Comparison of ENCODE assay signal across 33 cellular contexts in genomic region chr6:14463110-14463509, GRCh38.
"Had no signal": no experiment of that assay in that cellular context is flagged by ENCODE, and none has a peak within 500 bp of the region (broad histone marks: within the 10 kb centered on the region; RNA-seq: fewer than 3 reads in every experiment).

No MANE protein-coding gene starts in this region.

- H3K36me3 ChIP-seq: SJCRH30 had no signal

- H3K4me3 ChIP-seq: PC-9, SJCRH30, SK-N-MC had no signal

- H3K9ac ChIP-seq: KMS-11 had no signal

- H3K4me1 ChIP-seq: SJCRH30 had no signal

- H3K9me3 ChIP-seq: SJCRH30 had no signal

- ATAC-seq: Panc1, Right ventricle myocardium inferior, SK-N-SH treated with all-trans-retinoic acid at 6 μM for 48 hours had no signal

- H3K4me2 ChIP-seq: KMS-11, PC-9 had no signal

- H3K27me3 ChIP-seq: SJCRH30 had no signal

- H3K27ac ChIP-seq: KMS-11, PC-9, RWPE1, SJCRH30, SK-N-MC had no signal

- H2AFZ ChIP-seq: PC-9 had no signal

- DNase-seq: Karpas-422, KBM-7, MM.1S, MV-4-11, NCI-H1092, NCI-H1105, NCI-H1436, NCI-H146, NCI-H1694, NCI-H187, NCI-H1930, NCI-H2029 treated with DMSO at 0.1 percent for 48 hours, NCI-H2081 treated with DMSO at 0.1 percent for 48 hours, NCI-H2107, NCI-H2171, NCI-H226, NCI-H446 treated with DMSO at 0.1 percent for 48 hours, NCI-H510A, NCI-H524, NCI-H526, NCI-H69, NCI-H748 treated with DMSO at 0.1 percent for 48 hours, NCI-H82, PC-9, SHP77, SIG-M5, SJCRH30 had no signal
